Comparison of ENCODE assay signal across 15 cellular contexts in genomic region chr13:33322474-33322827, GRCh38. TPM values are rescaled to one million over a fixed set of nuclear protein-coding genes. Genes with fewer than 3 reads are reported as not detected.
DNase-seq lines count a peak whose midpoint lies in the region; TF ChIP-seq lines count a peak whose summit lies in the region.
"Had no signal": no experiment of that assay in that cellular context is flagged by ENCODE, and none has a peak within 500 bp of the region (broad histone marks: within the 10 kb centered on the region; RNA-seq: fewer than 3 reads in every experiment).

No MANE protein-coding gene starts in this region.

- TF ChIP-seq POLR2A in esophagus squamous epithelium (IDR thresholded peaks at IDR 0.05) (no peak), testis (IDR thresholded peaks at IDR 0.05) (no peak)

- H3K4me1 Mint-ChIP-seq in chondrocyte (ENCODE audit: low read depth) = peaks cover 39% of the 10 kb centered on the region

- H2AK5ac ChIP-seq in mesenchymal stem cell (ENCODE audit: low read length, severe bottlenecking) = no peak overlapping the region

- no peak overlapping the region for H3K4me3 Mint-ChIP-seq in chondrocyte (ENCODE audit: unreplicated experiment)

- no peak overlapping the region for H2BK15ac ChIP-seq in mesenchymal stem cell (ENCODE audit: low read depth, poor library complexity, severe bottlenecking)

- H2AFZ ChIP-seq in mesenchymal stem cell (ENCODE audit: low read depth, low read length) = no peak overlapping the region

- no peak overlapping the region for H4K8ac ChIP-seq in mesenchymal stem cell (ENCODE audit: low read length)

- intact Hi-C loops in esophagus squamous epithelium (cut with DNase I) (no loop called here), testis (cut with DNase I; ENCODE audit: low total_unique reads) (no loop called here)

- no peak overlapping the region for H4K91ac ChIP-seq in mesenchymal stem cell (ENCODE audit: low read length)

- H3K36me3 ChIP-seq in esophagus squamous epithelium (no peaks in the 10 kb centered on the region), mesenchymal stem cell (ENCODE audit: control insufficient read depth in 1 of 2, insufficient read depth in 2 of 2, low read depth in 1 of 2, low read length in 2 of 2) (no peaks in the 10 kb centered on the region), testis (ENCODE audit: low read depth, missing control alignments) (no peaks in the 10 kb centered on the region), H7 (replicated peaks; ENCODE audit: control insufficient read depth, insufficient read depth, low read length) (no peaks in the 10 kb centered on the region)
- H3K36me3 ChIP-seq: BLaER1 treated with 17β-estradiol and CSF1 and Interleukin-3, amounts not matched to agents 10 nM and 100 nM had no signal

- no peak overlapping the region for H3K27ac Mint-ChIP-seq in chondrocyte (ENCODE audit: unreplicated experiment)
- H3K27ac Mint-ChIP-seq: activated naive CD4-positive, alpha-beta T cell treated with anti-CD3 and anti-CD28 coated beads, Interleukin-2, amount 50 U/mL, for 72 hours had no signal

- H3K23ac ChIP-seq in mesenchymal stem cell (ENCODE audit: low read length in 2 of 2) = no peak overlapping the region

- no peaks in the 10 kb centered on the region for H3K9me3 ChIP-seq in esophagus squamous epithelium
- H3K9me3 ChIP-seq in mesenchymal stem cell (ENCODE audit: control insufficient read depth, low read length) = peaks cover 16% of the 10 kb centered on the region
- no peaks in the 10 kb centered on the region for H3K9me3 ChIP-seq in testis

- no peak overlapping the region for H3K18ac ChIP-seq in mesenchymal stem cell (ENCODE audit: low read depth in 1 of 2, low read length in 2 of 2)

- peak; percentile 46 for DNase-seq in GM04504 (ENCODE audit: low read depth)
- DNase-seq in esophagus squamous epithelium (lab: John Stamatoyannopoulos, UW) = no peak
- DNase-seq in mesenchymal stem cell = peak; percentile 48
- DNase-seq in testis = peak; percentile 59
- DNase-seq in H7 = no peak
- DNase-seq in chondrocyte (ENCODE audit: low spot score) = no peak
- DNase-seq in glomerular visceral epithelial cell (ENCODE audit: extremely low spot score) = no peak
- no peak for DNase-seq in NOMO-1 (lab: John Stamatoyannopoulos, UW; ENCODE audit: unreplicated experiment in 2 of 2)
- DNase-seq: NCI-H1436 treated with DMSO at 0.1 percent for 48 hours; NCI-H526 treated with DMSO at 0.1 percent for 48 hours; stimulated activated CD4-positive, alpha-beta T cell treated with anti-CD3 and anti-CD28 coated beads, Interleukin-12 subunit alpha, Interleukin-12 subunit beta, amount 100 ng/mL, for 4 hours had no signal

- no peak overlapping the region for H2BK5ac ChIP-seq in mesenchymal stem cell (ENCODE audit: low read depth, low read length, poor library complexity, severe bottlenecking)

- no peaks in the 10 kb centered on the region for H3K36me3 Mint-ChIP-seq in chondrocyte (ENCODE audit: low read depth)
- H3K36me3 Mint-ChIP-seq: activated naive CD4-positive, alpha-beta T cell treated with anti-CD3 and anti-CD28 coated beads, Interleukin-2, amount 50 U/mL, for 72 hours had no signal

- whole genome bisulfite sequencing in esophagus squamous epithelium, 2 donors = 66 to 73% methylated on average over 5 of the region's 5 CpGs
- 93% methylated on average over 5 of the region's 5 CpGs for WGBS in mesenchymal stem cell
- WGBS in testis, 2 donors = 38 to 43% methylated on average over 5 of the region's 5 CpGs

- TF ChIP-seq CTCF in esophagus squamous epithelium (IDR thresholded peaks at IDR 0.05) = no peak
- TF ChIP-seq CTCF in testis (IDR thresholded peaks at IDR 0.05) = no peak
- TF ChIP-seq CTCF in chondrocyte (IDR thresholded peaks at IDR 0.05) = no peak

- H2BK120ac ChIP-seq in mesenchymal stem cell (ENCODE audit: low read depth, low read length) = no peak overlapping the region

- H3K9ac ChIP-seq in mesenchymal stem cell (ENCODE audit: low read length) = peak overlapping the region; percentile 88
- H3K9ac ChIP-seq: BLaER1 treated with 17β-estradiol and CSF1 and Interleukin-3, amounts not matched to agents 10 nM and 100 nM had no signal

- H3K79me1 ChIP-seq in mesenchymal stem cell (replicated peaks; ENCODE audit: low read length, poor library complexity, severe bottlenecking) = peaks cover 14% of the 10 kb centered on the region

- no peak overlapping the region for H2BK12ac ChIP-seq in mesenchymal stem cell (ENCODE audit: low read length in 2 of 2)

- H3K9me3 Mint-ChIP-seq in chondrocyte (ENCODE audit: low read depth) = peaks cover 14% of the 10 kb centered on the region

- H3K4me1 ChIP-seq in esophagus squamous epithelium (peaks cover 0 to 8% (median 7%) of the 10 kb centered on the region in 3 donors), mesenchymal stem cell (ENCODE audit: control insufficient read depth, insufficient read depth, low read depth, low read length) (no peaks in the 10 kb centered on the region), testis (no peaks in the 10 kb centered on the region)

- H3K4me3 ChIP-seq in esophagus squamous epithelium (peak overlapping the region in 1 of 4 donors; percentile 46), mesenchymal stem cell (ENCODE audit: insufficient read depth in 1 of 2, low read depth in 1 of 2, low read length in 2 of 2) (peak overlapping the region in 1 of 2 experiments; percentile 72), testis (no peak overlapping the region), H7 (ENCODE audit: insufficient read depth, low read depth, low read length) (no peak overlapping the region)
- H3K4me3 ChIP-seq: BLaER1 treated with 17β-estradiol and CSF1 and Interleukin-3, amounts not matched to agents 10 nM and 100 nM; mucosa of descending colon had no signal

- H3K27ac ChIP-seq in esophagus squamous epithelium (peak overlapping the region in 3 of 4 donors; percentile 64 to 75 (median 71)), mesenchymal stem cell (ENCODE audit: low read length, poor library complexity, severe bottlenecking) (no peak overlapping the region), testis (peak overlapping the region; percentile 61 to 72)
- H3K27ac ChIP-seq: BLaER1 treated with 17β-estradiol and CSF1 and Interleukin-3, amounts not matched to agents 10 nM and 100 nM; RWPE1 had no signal

- H3K27me3 Mint-ChIP-seq in chondrocyte (ENCODE audit: low read depth) = no peaks in the 10 kb centered on the region

- H3K27me3 ChIP-seq in esophagus squamous epithelium (no peaks in the 10 kb centered on the region), mesenchymal stem cell (ENCODE audit: control insufficient read depth in 1 of 2, insufficient read depth in 1 of 2, low read length in 2 of 2) (no peaks in the 10 kb centered on the region), testis (no peaks in the 10 kb centered on the region), H7 (ENCODE audit: control insufficient read depth, insufficient read depth, low read length) (no peaks in the 10 kb centered on the region)
- H3K27me3 ChIP-seq: BLaER1 treated with 17β-estradiol and CSF1 and Interleukin-3, amounts not matched to agents 10 nM and 100 nM had no signal

- H3K4ac ChIP-seq in mesenchymal stem cell (ENCODE audit: low read depth in 1 of 2, low read length in 2 of 2) = no peak overlapping the region

- H3K4me2 ChIP-seq in mesenchymal stem cell (ENCODE audit: low read length, poor library complexity, severe bottlenecking) = no peak overlapping the region
- H3K4me2 ChIP-seq: BLaER1 treated with 17β-estradiol and CSF1 and Interleukin-3, amounts not matched to agents 10 nM and 100 nM had no signal

- no peak overlapping the region for H3K14ac ChIP-seq in mesenchymal stem cell (ENCODE audit: low read length in 2 of 2)

RNA-seq across cellular contexts. Expression of gene STARD13, which starts 36.9 kb away (rescaled TPM):
- total RNA-seq in esophagus squamous epithelium = 10 to 100 TPM in 1 of 4 donors, 1 to 10 TPM in 3; 1.3 to 18.7 (median 4.4) TPM
- polyA plus RNA-seq in mesenchymal stem cell (2013, experiment 1 of 2) = 16.1 TPM
- polyA plus RNA-seq in mesenchymal stem cell (2013, experiment 2 of 2) = 14.5 TPM
- 10 to 100 TPM; 24.4 to 33.7 TPM for total RNA-seq in testis
- 7.2 TPM for polyA plus RNA-seq in testis (ENCODE audit: insufficient read depth, low read depth, low replicate concordance)
- 0.73 and 3.0 TPM in 2 replicates for total RNA-seq in H7 (2014; rRNA removed; shearing (Covaris generic))
- total RNA-seq in chondrocyte = 37.6 to 57.8 TPM (median 41.0 TPM) in 3 replicates

Comparison
In these comparisons a context has a peak if more than half of its experiments do, and no peak if none do; other contexts are left out.
1. DNase-seq: peak in GM04504 (single experiment), mesenchymal stem cell (single experiment) and testis (single experiment); none in esophagus squamous epithelium (single experiment), H7 (single experiment), chondrocyte (single experiment), glomerular visceral epithelial cell (single experiment) and NOMO-1 (0 of 2).